ENCODE assay signal across 19 cellular contexts in the genomic region with DNA sequence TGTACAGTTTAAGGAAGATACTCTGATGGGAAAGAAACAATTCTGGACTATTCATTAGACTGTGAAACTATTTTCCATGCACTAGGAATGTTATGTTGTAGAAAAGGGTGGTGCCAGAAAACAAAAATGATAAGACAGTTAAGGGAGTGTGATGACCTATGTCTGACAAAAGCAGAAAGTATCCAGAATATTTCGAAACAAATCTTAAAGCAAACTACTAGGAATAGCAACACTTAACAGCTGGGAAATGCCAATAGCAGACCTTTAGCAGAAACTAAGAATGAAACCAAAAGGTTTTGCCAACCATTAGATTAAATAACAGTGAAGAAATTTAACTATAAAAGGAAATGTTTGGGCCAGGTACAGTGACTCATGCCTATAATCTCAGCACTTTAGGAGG. TPM values are rescaled to one million over a fixed set of nuclear protein-coding genes. Genes with fewer than 3 reads are reported as not detected.
DNase-seq lines count a peak whose midpoint lies in the region; ATAC-seq and TF ChIP-seq lines count a peak whose summit lies in the region.
"Had no signal": no experiment of that assay in that cellular context is flagged by ENCODE, and none has a peak within 500 bp of the region (broad histone marks: within the 10 kb centered on the region; RNA-seq: fewer than 3 reads in every experiment).

No MANE protein-coding gene starts in this region.

- peaks cover 0 to 5% of the 10 kb centered on the region in 2 donors for H3K27me3 ChIP-seq in body of pancreas
- H3K27me3 ChIP-seq: testis had no signal

- peak; percentile 35 for DNase-seq in AG09309 (ENCODE audit: low read depth)
- peak; percentile 66 for DNase-seq in LHCN-M2 (ENCODE audit: low read depth)
- peak; percentile 55 for DNase-seq in dedifferentiated amniotic fluid mesenchymal stem cell (ENCODE audit: extremely low spot score)
- peak; percentile 33 for DNase-seq in kidney glomerular epithelial cell (lab: John Stamatoyannopoulos, UW)
- DNase-seq in body of pancreas = no peak
- no peak for DNase-seq in stimulated activated CD4-positive, alpha-beta T cell treated with anti-CD3 and anti-CD28 coated beads, Interleukin-15, amount 100 ng/mL, for 24 hours
- no peak for DNase-seq in T-helper 1 cell
- DNase-seq: activated naive CD4-positive, alpha-beta T cell treated with anti-CD3 and anti-CD28 coated beads, Interleukin-2, amount 10 ng/mL, durations not matched to agents 7 days and 5 days; activated T-cell treated with anti-CD3 and anti-CD28 coated beads, Interleukin-2, amount 50 U/mL, for 48 hours; endodermal cell; gastrocnemius medialis; natural killer cell; NCI-H774; stimulated activated CD4-positive, alpha-beta T cell treated with anti-CD3 and anti-CD28 coated beads, Interleukin-1b, Interleukin-23, amount 100 ng/mL, for 48 hours; testis had no signal

- no peaks in the 10 kb centered on the region for H3K9me3 ChIP-seq in body of pancreas
- H3K9me3 ChIP-seq: gastrocnemius medialis, testis had no signal

- no peak for ATAC-seq in body of pancreas
- ATAC-seq in HG03025 (IDR thresholded peaks at IDR 0.05; ENCODE audit: low FRiP score, unreplicated experiment) = no peak
- ATAC-seq: gastrocnemius medialis; natural killer cell; stimulated activated memory B cell treated with anti-CD40 and anti-IgM and Interleukin-4, amounts not matched to agents 10 μg/mL and 1 μg/mL and 100 μg/mL, for 72 hours had no signal

- intact Hi-C loops in body of pancreas (cut with DNase I) = no loop called here

- H3K36me3 ChIP-seq in body of pancreas (replicated peaks in 1 of 2; ENCODE audit: insufficient read depth in 1 of 2, low read depth in 2 of 2) = no peaks in the 10 kb centered on the region
- H3K36me3 ChIP-seq: gastrocnemius medialis had no signal

- no peak overlapping the region for H3K27ac ChIP-seq in body of pancreas
- H3K27ac ChIP-seq: gastrocnemius medialis, testis had no signal

- 67 to 74% methylated on average over 1 of the region's 1 CpG for WGBS in body of pancreas, 2 donors

- H3K4me1 ChIP-seq in body of pancreas = peaks cover 24% of the 10 kb centered on the region

- no peak for TF ChIP-seq POLR2A in body of pancreas (IDR thresholded peaks at IDR 0.05)

- TF ChIP-seq CTCF in AG09309 (IDR thresholded peaks at IDR 0.05; ENCODE audit: control insufficient read depth, insufficient read depth, low read depth, low read length, missing control alignments) = no peak
- no peak for TF ChIP-seq CTCF in body of pancreas (IDR thresholded peaks at IDR 0.05)

- no peak overlapping the region for H3K4me3 ChIP-seq in AG09309 (ENCODE audit: control insufficient read depth, low read depth, low read length)
- no peak overlapping the region for H3K4me3 ChIP-seq in body of pancreas
- H3K4me3 ChIP-seq: gastrocnemius medialis, testis had no signal

RNA-seq across cellular contexts. Expression of gene ARHGAP20, which starts 3.3 kb away (rescaled TPM):
- total RNA-seq in LHCN-M2 (2014; rRNA removed) (0.58 and 0.75 TPM in 2 replicates), body of pancreas (1 to 10 TPM in 1 of 2 donors, under 1 TPM in 1; 0.52 to 1.3 TPM)
- polyA plus RNA-seq in LHCN-M2 (2012) = 0.49 TPM
- total RNA-seq: activated CD8-positive, alpha-beta memory T cell treated with anti-CD3 and anti-CD28 coated beads for 36 hours; Daoy; natural killer cell had no signal

Comparison
In these comparisons a context has a peak if more than half of its experiments do, and no peak if none do; other contexts are left out.
1. DNase-seq: peak in AG09309 (single experiment), LHCN-M2 (single experiment), dedifferentiated amniotic fluid mesenchymal stem cell (single experiment) and kidney glomerular epithelial cell (single experiment); none in body of pancreas (0 of 4), stimulated activated CD4-positive, alpha-beta T cell treated with anti-CD3 and anti-CD28 coated beads, Interleukin-15, amount 100 ng/mL, for 24 hours (single experiment) and T-helper 1 cell (0 of 5).